ENCODE assay signal across 6 cellular contexts in the genomic region with DNA sequence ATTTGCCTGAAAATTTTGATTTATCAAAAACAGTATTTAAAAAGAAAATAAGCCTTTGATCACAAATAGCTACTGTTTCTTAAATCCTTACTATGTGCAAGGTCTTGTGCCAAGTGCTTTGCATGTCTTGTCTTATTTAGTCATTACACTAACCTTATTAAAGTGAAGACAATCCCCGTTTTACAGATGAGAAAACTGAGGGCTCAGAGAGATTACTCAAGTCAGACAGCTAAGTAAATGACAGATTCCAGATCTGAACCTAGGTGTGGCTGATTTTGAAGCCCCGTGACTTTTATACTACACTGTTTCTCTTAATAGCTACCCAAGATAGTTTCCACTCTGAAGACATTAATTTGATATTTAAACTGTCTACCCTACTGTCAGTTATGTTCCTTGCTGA.
"Had no signal": no experiment of that assay in that cellular context is flagged by ENCODE, and none has a peak within 500 bp of the region (broad histone marks: within the 10 kb centered on the region; RNA-seq: fewer than 3 reads in every experiment).

No MANE protein-coding gene starts in this region.

- ATAC-seq: HepG2 had no signal

- H3K27ac ChIP-seq: HL-60 had no signal

- H3K4me3 ChIP-seq: GM23338 had no signal

- H3K4me2 ChIP-seq: GM23338 had no signal

- DNase-seq: H9, HCEC 1CT, KG1 had no signal

- H2AFZ ChIP-seq: GM23338 had no signal
